ENCODE assay signal across 1 cellular context in the genomic region with DNA sequence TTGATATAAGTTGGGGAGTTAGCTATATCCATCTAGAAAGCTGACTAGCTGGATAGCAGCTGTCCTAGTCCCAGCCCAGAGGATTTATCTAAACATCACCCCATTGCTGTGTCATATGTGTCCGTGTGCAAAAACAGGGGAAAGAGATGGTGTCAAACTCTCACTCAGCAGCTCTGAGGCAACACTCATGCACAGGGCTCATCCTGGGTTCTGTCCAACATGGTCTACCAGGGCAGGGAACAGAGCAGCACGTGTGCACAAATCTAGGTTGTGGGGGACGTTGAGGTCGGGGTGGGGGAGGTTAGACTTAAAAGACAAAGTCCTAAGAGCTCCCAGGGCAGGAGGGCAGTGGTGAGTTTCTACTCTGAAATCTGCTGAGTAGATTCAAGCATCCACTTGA.
TF ChIP-seq lines count a peak whose summit lies in the region.

No MANE protein-coding gene starts in this region.

TF ChIP-seq in GM12878, 131 proteins besides CTCF, POLR2A, EP300 and RAD21:
- TF ChIP-seq, protein P1, sequence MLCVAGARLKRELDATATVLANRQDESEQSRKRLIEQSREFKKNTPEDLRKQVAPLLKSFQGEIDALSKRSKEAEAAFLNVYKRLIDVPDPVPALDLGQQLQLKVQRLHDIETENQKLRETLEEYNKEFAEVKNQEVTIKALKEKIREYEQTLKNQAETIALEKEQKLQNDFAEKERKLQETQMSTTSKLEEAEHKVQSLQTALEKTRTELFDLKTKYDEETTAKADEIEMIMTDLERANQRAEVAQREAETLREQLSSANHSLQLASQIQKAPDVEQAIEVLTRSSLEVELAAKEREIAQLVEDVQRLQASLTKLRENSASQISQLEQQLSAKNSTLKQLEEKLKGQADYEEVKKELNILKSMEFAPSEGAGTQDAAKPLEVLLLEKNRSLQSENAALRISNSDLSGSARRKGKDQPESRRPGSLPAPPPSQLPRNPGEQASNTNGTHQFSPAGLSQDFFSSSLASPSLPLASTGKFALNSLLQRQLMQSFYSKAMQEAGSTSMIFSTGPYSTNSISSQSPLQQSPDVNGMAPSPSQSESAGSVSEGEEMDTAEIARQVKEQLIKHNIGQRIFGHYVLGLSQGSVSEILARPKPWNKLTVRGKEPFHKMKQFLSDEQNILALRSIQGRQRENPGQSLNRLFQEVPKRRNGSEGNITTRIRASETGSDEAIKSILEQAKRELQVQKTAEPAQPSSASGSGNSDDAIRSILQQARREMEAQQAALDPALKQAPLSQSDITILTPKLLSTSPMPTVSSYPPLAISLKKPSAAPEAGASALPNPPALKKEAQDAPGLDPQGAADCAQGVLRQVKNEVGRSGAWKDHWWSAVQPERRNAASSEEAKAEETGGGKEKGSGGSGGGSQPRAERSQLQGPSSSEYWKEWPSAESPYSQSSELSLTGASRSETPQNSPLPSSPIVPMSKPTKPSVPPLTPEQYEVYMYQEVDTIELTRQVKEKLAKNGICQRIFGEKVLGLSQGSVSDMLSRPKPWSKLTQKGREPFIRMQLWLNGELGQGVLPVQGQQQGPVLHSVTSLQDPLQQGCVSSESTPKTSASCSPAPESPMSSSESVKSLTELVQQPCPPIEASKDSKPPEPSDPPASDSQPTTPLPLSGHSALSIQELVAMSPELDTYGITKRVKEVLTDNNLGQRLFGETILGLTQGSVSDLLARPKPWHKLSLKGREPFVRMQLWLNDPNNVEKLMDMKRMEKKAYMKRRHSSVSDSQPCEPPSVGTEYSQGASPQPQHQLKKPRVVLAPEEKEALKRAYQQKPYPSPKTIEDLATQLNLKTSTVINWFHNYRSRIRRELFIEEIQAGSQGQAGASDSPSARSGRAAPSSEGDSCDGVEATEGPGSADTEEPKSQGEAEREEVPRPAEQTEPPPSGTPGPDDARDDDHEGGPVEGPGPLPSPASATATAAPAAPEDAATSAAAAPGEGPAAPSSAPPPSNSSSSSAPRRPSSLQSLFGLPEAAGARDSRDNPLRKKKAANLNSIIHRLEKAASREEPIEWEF (IDR thresholded peaks at IDR 0.05; ENCODE audit: insufficient replicate concordance, low read depth, low read length) = no peak
- no peak for TF ChIP-seq ZNF622 (IDR thresholded peaks at IDR 0.05)
- TF ChIP-seq, protein P2, sequence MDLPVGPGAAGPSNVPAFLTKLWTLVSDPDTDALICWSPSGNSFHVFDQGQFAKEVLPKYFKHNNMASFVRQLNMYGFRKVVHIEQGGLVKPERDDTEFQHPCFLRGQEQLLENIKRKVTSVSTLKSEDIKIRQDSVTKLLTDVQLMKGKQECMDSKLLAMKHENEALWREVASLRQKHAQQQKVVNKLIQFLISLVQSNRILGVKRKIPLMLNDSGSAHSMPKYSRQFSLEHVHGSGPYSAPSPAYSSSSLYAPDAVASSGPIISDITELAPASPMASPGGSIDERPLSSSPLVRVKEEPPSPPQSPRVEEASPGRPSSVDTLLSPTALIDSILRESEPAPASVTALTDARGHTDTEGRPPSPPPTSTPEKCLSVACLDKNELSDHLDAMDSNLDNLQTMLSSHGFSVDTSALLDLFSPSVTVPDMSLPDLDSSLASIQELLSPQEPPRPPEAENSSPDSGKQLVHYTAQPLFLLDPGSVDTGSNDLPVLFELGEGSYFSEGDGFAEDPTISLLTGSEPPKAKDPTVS (IDR thresholded peaks at IDR 0.05; ENCODE audit: low read depth, low read length) = no peak
- no peak for TF ChIP-seq STAT1 (conservative IDR thresholded peaks at IDR 0.05)
- no peak for TF ChIP-seq CHD2 (IDR thresholded peaks at IDR 0.05; ENCODE audit: borderline replicate concordance, low read depth, low read length)
- no peak for TF ChIP-seq CHD4 (IDR thresholded peaks at IDR 0.05)
